Comparison of ENCODE assay signal across 1 cellular context in genomic region chr4:17512973-17513665, GRCh38.
TF ChIP-seq lines count a peak whose summit lies in the region.

No MANE protein-coding gene starts in this region.

TF ChIP-seq in K562, 482 proteins besides CTCF, POLR2A, EP300 and RAD21:
- no peak for TF ChIP-seq JUND (IDR thresholded peaks at IDR 0.05; ENCODE audit: borderline replicate concordance, low read depth, low read length)
- no peak for TF ChIP-seq JUND (tag; IDR thresholded peaks at IDR 0.05; ENCODE audit: borderline replicate concordance, low read depth, low read length)
- no peak for TF ChIP-seq YBX1 (IDR thresholded peaks at IDR 0.05)
- TF ChIP-seq RCOR1 (IDR thresholded peaks at IDR 0.05; ENCODE audit: borderline replicate concordance in 1 of 2, low read depth in 2 of 2, low read length in 2 of 2) = no peak
- no peak for TF ChIP-seq PHB (CRISPR knock-in tag; IDR thresholded peaks at IDR 0.05)
- no peak for TF ChIP-seq HIVEP1 (CRISPR knock-in tag; IDR thresholded peaks at IDR 0.05)
- TF ChIP-seq SAP30 (IDR thresholded peaks at IDR 0.05; ENCODE audit: borderline replicate concordance, insufficient read depth, low read depth, low read length, poor library complexity, severe bottlenecking) = no peak
- TF ChIP-seq ZBTB12 (CRISPR knock-in tag; IDR thresholded peaks at IDR 0.05) = no peak
- no peak for TF ChIP-seq POU5F1 (IDR thresholded peaks at IDR 0.05; ENCODE audit: borderline replicate concordance, low read depth, low read length, partially characterized antibody)
- TF ChIP-seq ZNF398 (CRISPR knock-in tag; IDR thresholded peaks at IDR 0.05) = no peak
- TF ChIP-seq CHCHD3 (CRISPR knock-in tag; IDR thresholded peaks at IDR 0.05) = no peak
- no peak for TF ChIP-seq ZNF583 (CRISPR knock-in tag; IDR thresholded peaks at IDR 0.05)
TF ChIP-seq in K562: peak in this region for 0.
